In the genomic region with DNA sequence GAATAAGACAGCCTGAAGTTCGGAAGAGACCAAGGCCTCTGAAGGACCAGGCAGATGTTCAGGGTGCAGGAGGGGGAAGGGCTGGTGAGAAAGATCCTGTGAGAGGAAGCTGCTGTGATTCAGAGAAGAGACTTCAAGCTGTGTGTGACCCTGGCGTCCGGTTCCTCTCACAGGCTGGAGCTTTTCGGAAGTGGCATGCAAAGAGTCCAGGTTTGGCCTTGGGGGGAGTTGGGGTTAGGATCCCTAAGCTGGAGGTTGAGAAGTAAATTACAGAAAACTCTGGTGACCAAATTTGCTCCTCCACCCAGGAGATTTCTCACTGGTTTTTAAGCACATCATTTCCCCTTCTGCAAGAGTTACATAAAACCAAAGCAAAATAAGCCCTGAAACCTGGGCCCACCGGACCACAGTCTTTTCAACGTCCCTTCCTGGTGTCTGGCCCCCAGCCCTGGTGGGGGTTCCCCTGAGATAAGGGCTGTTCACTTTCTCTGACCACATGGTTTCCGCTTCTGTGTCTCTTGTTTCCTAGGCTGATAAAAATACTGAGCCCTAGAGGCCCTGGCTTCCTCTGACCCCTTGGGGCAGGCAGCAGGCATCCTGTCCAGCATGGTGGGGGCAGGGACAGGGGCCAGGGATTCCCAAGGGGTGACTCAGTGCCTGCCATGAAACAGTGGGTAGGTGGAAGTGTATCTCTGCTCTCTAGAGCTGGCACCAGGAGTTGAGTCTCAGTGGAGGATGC, we compare ENCODE assay signal across 8 cellular contexts. TPM values are rescaled to one million over a fixed set of nuclear protein-coding genes. Genes with fewer than 3 reads are reported as not detected.
DNase-seq lines count a peak whose midpoint lies in the region; ATAC-seq, FAIRE-seq and TF ChIP-seq lines count a peak whose summit lies in the region.

No MANE protein-coding gene starts in this region.

- H3K4me3 ChIP-seq in heart right ventricle (peak overlapping the region in 2 of 10 donors; percentile 2 to 33), small intestine (ENCODE audit: low read depth in 1 of 2, low read length in 2 of 2) (no peak overlapping the region)

- H3K27me3 ChIP-seq in heart right ventricle: no peaks in the 10 kb centered on the region
- H3K27me3 ChIP-seq in small intestine (ENCODE audit: control insufficient read depth in 2 of 2, insufficient read depth in 2 of 2, low read length in 2 of 2): no peaks in the 10 kb centered on the region

- H3K36me3 Mint-ChIP-seq in HFFc6 (ENCODE audit: low read depth): peaks cover 25% of the 10 kb centered on the region

- TF ChIP-seq CTCF in HFFc6 (IDR thresholded peaks at IDR 0.05) (no peak), heart right ventricle (IDR thresholded peaks at IDR 0.05) (no peak)

- H3K4me3 Mint-ChIP-seq in HFFc6: peak overlapping the region; percentile 50

- no peaks in the 10 kb centered on the region for H3K9me3 Mint-ChIP-seq in HFFc6

- intact Hi-C loops in heart right ventricle (cut with DNase I): no loop called here

- ATAC-seq in GM18502 (IDR thresholded peaks at IDR 0.05; ENCODE audit: poor library complexity, unreplicated experiment): peak; percentile 62
- peak; percentile 82 to 93 (median 87) for ATAC-seq in heart right ventricle
- no peak for ATAC-seq in GM18519 (IDR thresholded peaks at IDR 0.05; ENCODE audit: low FRiP score, unreplicated experiment)

- no peaks in the 10 kb centered on the region for H3K9me3 ChIP-seq in heart right ventricle
- H3K9me3 ChIP-seq in small intestine (ENCODE audit: control insufficient read depth, low read depth): no peaks in the 10 kb centered on the region

- peaks cover 56% of the 10 kb centered on the region for H3K4me1 Mint-ChIP-seq in HFFc6 (ENCODE audit: low read depth)

- H3K27ac Mint-ChIP-seq in HFFc6: peak overlapping the region; percentile 85

- H3K36me3 ChIP-seq in heart right ventricle: peaks cover 5 to 45% (median 15%) of the 10 kb centered on the region in 9 donors
- H3K36me3 ChIP-seq in small intestine (ENCODE audit: control insufficient read depth in 2 of 2, insufficient read depth in 2 of 2, low read length in 2 of 2): peaks cover 4 to 9% of the 10 kb centered on the region in 2 donors

- H3K27me3 Mint-ChIP-seq in HFFc6 (ENCODE audit: insufficient read depth): peaks cover 7% of the 10 kb centered on the region

- no peak for FAIRE-seq in small intestine (lab: Jason Lieb, UNC)

- peak; percentile 74 for DNase-seq in HFFc6
- peak; percentile 98 for DNase-seq in MV-4-11 (lab: John Stamatoyannopoulos, UW)
- peak; percentile 82 for DNase-seq in activated effector memory CD4-positive, alpha-beta T cell treated with anti-CD3 and anti-CD28 coated beads, Interleukin-2, amount 50 U/mL, for 16 hours
- DNase-seq in heart right ventricle: peak; percentile 67 to 85
- peak; percentile 30 for DNase-seq in small intestine
- no peak for DNase-seq in iPS-NIHi7 (ENCODE audit: extremely low spot score)

- 36 to 53% methylated on average over 7 of the region's 7 CpGs for WGBS in heart right ventricle, 2 donors
- 52 to 84% (median 68%) methylated on average over 7 of the region's 7 CpGs for WGBS in small intestine, 3 donors

- H3K4me1 ChIP-seq in heart right ventricle (peaks cover 20 to 83% (median 40%) of the 10 kb centered on the region in 9 donors), small intestine (ENCODE audit: control insufficient read depth in 2 of 2, insufficient read depth in 1 of 2, low read depth in 1 of 2, low read length in 1 of 2) (peaks cover 0 to 5% of the 10 kb centered on the region in 2 donors)

- H3K27ac ChIP-seq in heart right ventricle (peak overlapping the region; percentile 27 to 91 (median 80)), small intestine (ENCODE audit: low read depth in 1 of 2, low read length in 1 of 2) (peak overlapping the region in 1 of 2 donors; percentile 52)

RNA-seq across cellular contexts. Expression of gene LTA, which starts 12.0 kb away (rescaled TPM):
- total RNA-seq in HFFc6 (2021; fragmentation: NEBNext Ultra II Directional; extraction: Animal tissue kit (Norgen Biotek cat#: 25700)): not detected
- total RNA-seq in heart right ventricle: under 1 TPM in 2 of 10 donors, not detected in 8; 0.15 to 0.86 TPM
- under 1 TPM; 0.06 to 0.44 TPM for polyA plus RNA-seq in heart right ventricle
- polyA plus RNA-seq in small intestine: under 1 TPM in 1 of 3 donors, not detected in 2; 0.24 TPM

RNA-seq across cellular contexts. Expression of gene NFKBIL1, which starts 12.7 kb away (rescaled TPM):
- total RNA-seq in HFFc6 (2021; fragmentation: NEBNext Ultra II Directional; extraction: Animal tissue kit (Norgen Biotek cat#: 25700)): 10 to 100 TPM; 11.8 to 15.9 (median 13.6) TPM
- 10 to 100 TPM in 9 of 10 donors, 1 to 10 TPM in 1; 9.7 to 15.8 (median 11.7) TPM for total RNA-seq in heart right ventricle
- polyA plus RNA-seq in heart right ventricle (10 to 100 TPM; 18.5 to 22.2 TPM), small intestine (10 to 100 TPM; 28.9 to 47.3 (median 34.7) TPM)

RNA-seq across cellular contexts. Expression of gene ATP6V1G2, which starts 13.7 kb away (rescaled TPM):
- 1 to 10 TPM; 2.9 to 4.1 (median 3.2) TPM for total RNA-seq in HFFc6 (2021; fragmentation: NEBNext Ultra II Directional; extraction: Animal tissue kit (Norgen Biotek cat#: 25700))
- 1 to 10 TPM in 9 of 10 donors, under 1 TPM in 1; 0.97 to 2.2 (median 2.0) TPM for total RNA-seq in heart right ventricle
- 1 to 10 TPM in 1 of 2 donors, under 1 TPM in 1; 0.88 to 2.5 TPM for polyA plus RNA-seq in heart right ventricle
- 1 to 10 TPM in 2 of 3 donors, under 1 TPM in 1; 0.81 to 6.3 (median 2.0) TPM for polyA plus RNA-seq in small intestine

RNA-seq across cellular contexts. Expression of gene TNF, which starts 15.2 kb away (rescaled TPM):
- total RNA-seq in HFFc6 (2021; fragmentation: NEBNext Ultra II Directional; extraction: Animal tissue kit (Norgen Biotek cat#: 25700)): under 1 TPM; 0.12 to 0.41 (median 0.23) TPM
- total RNA-seq in heart right ventricle: 1 to 10 TPM in 2 of 10 donors, under 1 TPM in 7, not detected in 1; 0.33 to 3.0 (median 0.61) TPM
- under 1 TPM; 0.16 to 0.51 TPM for polyA plus RNA-seq in heart right ventricle
- polyA plus RNA-seq in small intestine: under 1 TPM in 2 of 3 donors, not detected in 1; 0.18 to 0.45 TPM

RNA-seq across cellular contexts. Expression of gene DDX39B, which starts 18.3 kb away (rescaled TPM):
- total RNA-seq in HFFc6 (2021; fragmentation: NEBNext Ultra II Directional; extraction: Animal tissue kit (Norgen Biotek cat#: 25700)): 100 to 1,000 TPM; 312 to 380 (median 358) TPM
- 100 to 1,000 TPM; 154 to 193 (median 172) TPM for total RNA-seq in heart right ventricle
- 100 to 1,000 TPM; 160 to 422 TPM for polyA plus RNA-seq in heart right ventricle
- 100 to 1,000 TPM; 307 to 406 (median 311) TPM for polyA plus RNA-seq in small intestine
